Comparison of ENCODE assay signal across 1 cellular context in the genomic region with DNA sequence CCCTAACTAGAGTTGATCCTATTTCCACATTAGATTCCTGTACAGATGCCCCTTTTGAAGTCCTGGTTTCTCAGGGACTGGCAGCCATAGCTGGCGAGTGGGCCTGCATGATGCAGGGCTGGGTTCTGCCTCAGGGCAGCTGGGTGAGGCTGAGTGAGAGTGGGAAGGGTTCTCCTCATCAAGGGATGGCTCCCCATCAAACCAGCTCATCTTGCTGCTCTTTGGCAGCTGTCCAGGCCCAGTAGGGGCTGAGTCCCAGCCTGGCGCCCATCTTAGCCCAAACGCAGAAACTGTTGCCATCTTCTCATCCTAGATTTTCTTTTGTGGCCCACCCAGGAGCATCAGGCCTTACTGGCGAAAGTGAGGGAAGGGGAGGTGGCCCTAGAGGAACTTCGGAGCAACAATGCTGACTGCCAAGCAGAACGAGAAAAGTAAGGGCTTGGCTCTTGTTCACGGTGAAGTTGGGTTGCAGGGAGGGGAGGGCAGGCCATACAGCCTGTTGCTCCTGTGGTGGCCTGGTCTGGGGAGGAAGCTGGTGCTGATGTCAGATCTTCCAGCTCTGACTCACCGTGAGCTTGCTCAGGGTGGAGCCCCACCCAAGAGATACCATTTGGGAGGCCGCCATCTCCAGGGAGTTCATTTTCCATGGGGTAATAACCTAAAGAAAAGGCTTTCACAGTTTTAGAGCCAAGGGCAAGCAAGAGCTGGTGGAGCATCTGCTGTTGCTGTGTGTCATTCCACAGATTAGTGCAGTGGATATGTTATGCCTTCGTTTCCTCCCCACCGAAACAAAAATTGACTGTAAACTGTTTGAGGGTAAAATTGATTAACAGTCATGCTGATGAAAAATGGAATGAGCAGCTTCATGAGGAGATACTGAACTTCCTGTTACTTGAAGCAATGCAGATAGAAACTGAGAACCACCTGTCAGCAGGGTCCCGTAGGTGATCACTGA.
TF ChIP-seq lines count a peak whose summit lies in the region.

No MANE protein-coding gene starts in this region.

TF ChIP-seq in WTC11, 78 proteins besides CTCF, POLR2A, EP300 and RAD21 (continued from another document):
- TF ChIP-seq, protein P1, sequence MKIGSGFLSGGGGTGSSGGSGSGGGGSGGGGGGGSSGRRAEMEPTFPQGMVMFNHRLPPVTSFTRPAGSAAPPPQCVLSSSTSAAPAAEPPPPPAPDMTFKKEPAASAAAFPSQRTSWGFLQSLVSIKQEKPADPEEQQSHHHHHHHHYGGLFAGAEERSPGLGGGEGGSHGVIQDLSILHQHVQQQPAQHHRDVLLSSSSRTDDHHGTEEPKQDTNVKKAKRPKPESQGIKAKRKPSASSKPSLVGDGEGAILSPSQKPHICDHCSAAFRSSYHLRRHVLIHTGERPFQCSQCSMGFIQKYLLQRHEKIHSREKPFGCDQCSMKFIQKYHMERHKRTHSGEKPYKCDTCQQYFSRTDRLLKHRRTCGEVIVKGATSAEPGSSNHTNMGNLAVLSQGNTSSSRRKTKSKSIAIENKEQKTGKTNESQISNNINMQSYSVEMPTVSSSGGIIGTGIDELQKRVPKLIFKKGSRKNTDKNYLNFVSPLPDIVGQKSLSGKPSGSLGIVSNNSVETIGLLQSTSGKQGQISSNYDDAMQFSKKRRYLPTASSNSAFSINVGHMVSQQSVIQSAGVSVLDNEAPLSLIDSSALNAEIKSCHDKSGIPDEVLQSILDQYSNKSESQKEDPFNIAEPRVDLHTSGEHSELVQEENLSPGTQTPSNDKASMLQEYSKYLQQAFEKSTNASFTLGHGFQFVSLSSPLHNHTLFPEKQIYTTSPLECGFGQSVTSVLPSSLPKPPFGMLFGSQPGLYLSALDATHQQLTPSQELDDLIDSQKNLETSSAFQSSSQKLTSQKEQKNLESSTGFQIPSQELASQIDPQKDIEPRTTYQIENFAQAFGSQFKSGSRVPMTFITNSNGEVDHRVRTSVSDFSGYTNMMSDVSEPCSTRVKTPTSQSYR (CRISPR knock-in tag; IDR thresholded peaks at IDR 0.05) = no peak
- TF ChIP-seq TP53 (CRISPR knock-in tag; IDR thresholded peaks at IDR 0.05) = no peak
- TF ChIP-seq, protein P2, sequence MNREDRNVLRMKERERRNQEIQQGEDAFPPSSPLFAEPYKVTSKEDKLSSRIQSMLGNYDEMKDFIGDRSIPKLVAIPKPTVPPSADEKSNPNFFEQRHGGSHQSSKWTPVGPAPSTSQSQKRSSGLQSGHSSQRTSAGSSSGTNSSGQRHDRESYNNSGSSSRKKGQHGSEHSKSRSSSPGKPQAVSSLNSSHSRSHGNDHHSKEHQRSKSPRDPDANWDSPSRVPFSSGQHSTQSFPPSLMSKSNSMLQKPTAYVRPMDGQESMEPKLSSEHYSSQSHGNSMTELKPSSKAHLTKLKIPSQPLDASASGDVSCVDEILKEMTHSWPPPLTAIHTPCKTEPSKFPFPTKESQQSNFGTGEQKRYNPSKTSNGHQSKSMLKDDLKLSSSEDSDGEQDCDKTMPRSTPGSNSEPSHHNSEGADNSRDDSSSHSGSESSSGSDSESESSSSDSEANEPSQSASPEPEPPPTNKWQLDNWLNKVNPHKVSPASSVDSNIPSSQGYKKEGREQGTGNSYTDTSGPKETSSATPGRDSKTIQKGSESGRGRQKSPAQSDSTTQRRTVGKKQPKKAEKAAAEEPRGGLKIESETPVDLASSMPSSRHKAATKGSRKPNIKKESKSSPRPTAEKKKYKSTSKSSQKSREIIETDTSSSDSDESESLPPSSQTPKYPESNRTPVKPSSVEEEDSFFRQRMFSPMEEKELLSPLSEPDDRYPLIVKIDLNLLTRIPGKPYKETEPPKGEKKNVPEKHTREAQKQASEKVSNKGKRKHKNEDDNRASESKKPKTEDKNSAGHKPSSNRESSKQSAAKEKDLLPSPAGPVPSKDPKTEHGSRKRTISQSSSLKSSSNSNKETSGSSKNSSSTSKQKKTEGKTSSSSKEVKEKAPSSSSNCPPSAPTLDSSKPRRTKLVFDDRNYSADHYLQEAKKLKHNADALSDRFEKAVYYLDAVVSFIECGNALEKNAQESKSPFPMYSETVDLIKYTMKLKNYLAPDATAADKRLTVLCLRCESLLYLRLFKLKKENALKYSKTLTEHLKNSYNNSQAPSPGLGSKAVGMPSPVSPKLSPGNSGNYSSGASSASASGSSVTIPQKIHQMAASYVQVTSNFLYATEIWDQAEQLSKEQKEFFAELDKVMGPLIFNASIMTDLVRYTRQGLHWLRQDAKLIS (CRISPR knock-in tag; IDR thresholded peaks at IDR 0.05; ENCODE audit: borderline replicate concordance) = no peak
- TF ChIP-seq ELF4 (CRISPR knock-in tag; IDR thresholded peaks at IDR 0.05; ENCODE audit: low read depth) = no peak
- TF ChIP-seq FOXK1 (CRISPR knock-in tag; IDR thresholded peaks at IDR 0.05) = no peak
- TF ChIP-seq, protein P3, sequence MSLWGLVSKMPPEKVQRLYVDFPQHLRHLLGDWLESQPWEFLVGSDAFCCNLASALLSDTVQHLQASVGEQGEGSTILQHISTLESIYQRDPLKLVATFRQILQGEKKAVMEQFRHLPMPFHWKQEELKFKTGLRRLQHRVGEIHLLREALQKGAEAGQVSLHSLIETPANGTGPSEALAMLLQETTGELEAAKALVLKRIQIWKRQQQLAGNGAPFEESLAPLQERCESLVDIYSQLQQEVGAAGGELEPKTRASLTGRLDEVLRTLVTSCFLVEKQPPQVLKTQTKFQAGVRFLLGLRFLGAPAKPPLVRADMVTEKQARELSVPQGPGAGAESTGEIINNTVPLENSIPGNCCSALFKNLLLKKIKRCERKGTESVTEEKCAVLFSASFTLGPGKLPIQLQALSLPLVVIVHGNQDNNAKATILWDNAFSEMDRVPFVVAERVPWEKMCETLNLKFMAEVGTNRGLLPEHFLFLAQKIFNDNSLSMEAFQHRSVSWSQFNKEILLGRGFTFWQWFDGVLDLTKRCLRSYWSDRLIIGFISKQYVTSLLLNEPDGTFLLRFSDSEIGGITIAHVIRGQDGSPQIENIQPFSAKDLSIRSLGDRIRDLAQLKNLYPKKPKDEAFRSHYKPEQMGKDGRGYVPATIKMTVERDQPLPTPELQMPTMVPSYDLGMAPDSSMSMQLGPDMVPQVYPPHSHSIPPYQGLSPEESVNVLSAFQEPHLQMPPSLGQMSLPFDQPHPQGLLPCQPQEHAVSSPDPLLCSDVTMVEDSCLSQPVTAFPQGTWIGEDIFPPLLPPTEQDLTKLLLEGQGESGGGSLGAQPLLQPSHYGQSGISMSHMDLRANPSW (CRISPR knock-in tag; conservative IDR thresholded peaks at IDR 0.05; ENCODE audit: low read depth) = no peak
- no peak for TF ChIP-seq JAZF1 (CRISPR knock-in tag; IDR thresholded peaks at IDR 0.05)
